Comparison of ENCODE assay signal across 11 cellular contexts in genomic region chr6:137095651-137096238, GRCh38. TPM values are rescaled to one million over a fixed set of nuclear protein-coding genes. Genes with fewer than 3 reads are reported as not detected.
DNase-seq lines count a peak whose midpoint lies in the region; ATAC-seq, FAIRE-seq and TF ChIP-seq lines count a peak whose summit lies in the region.
"Had no signal": no experiment of that assay in that cellular context is flagged by ENCODE, and none has a peak within 500 bp of the region (broad histone marks: within the 10 kb centered on the region; RNA-seq: fewer than 3 reads in every experiment).

No MANE protein-coding gene starts in this region.

- peak overlapping the region; percentile 95 for H3K27ac ChIP-seq in GM12878 (ENCODE audit: control insufficient read depth, insufficient read depth)
- H3K27ac ChIP-seq: cardiac muscle cell, SJSA1 had no signal

- no peaks in the 10 kb centered on the region for H3K36me3 ChIP-seq in GM12878 (ENCODE audit: control insufficient read depth in 2 of 2, insufficient read depth in 2 of 2, low read length in 1 of 2)
- H3K36me3 ChIP-seq: cardiac muscle cell, SJSA1 had no signal

- CTCF ChIA-PET in GM12878 (lab: Yijun Ruan, JAX), result interaction anchor here (0.8 to 12.9 kb wide), 23 partner anchors 10 to 609 kb away, joined by 3 to 164 read pairs (median 10); no protein-coding TSS in a partner anchor

- no peak overlapping the region for H2AFZ ChIP-seq in GM12878 (ENCODE audit: control insufficient read depth, low read depth, low read length)

- SMC1A ChIA-PET in GM12878 (lab: Charles Lee; ENCODE audit: uncharacterized antibody, unreplicated experiment), result interaction anchor here (0.7 to 7.4 kb wide), 30 partner anchors 7 to 563 kb away, joined by 3 to 293 read pairs (median 16); no protein-coding TSS in a partner anchor

- ATAC-seq in GM18498 (IDR thresholded peaks at IDR 0.05; ENCODE audit: unreplicated experiment) (peak; percentile 76), GM19467 (IDR thresholded peaks at IDR 0.05; ENCODE audit: unreplicated experiment) (peak; percentile 65), HG03280 (IDR thresholded peaks at IDR 0.05; ENCODE audit: unreplicated experiment) (peak; percentile 68), GM12878 (peak; percentile 77)

- H3K4me3 ChIP-seq in GM12878, result no peak overlapping the region
- H3K4me3 ChIP-seq: cardiac muscle cell, SJSA1 had no signal

- peak; percentile 32 to 71; a peak in 3 of 4 replicates for TF ChIP-seq EP300 in GM12878 (IDR thresholded peaks at IDR 0.05; ENCODE audit: borderline replicate concordance in 1 of 2, control insufficient read depth in 1 of 2, low read depth in 2 of 2, low read length in 2 of 2)

- peak overlapping the region; percentile 39 for H3K4me2 ChIP-seq in GM12878 (ENCODE audit: control insufficient read depth, insufficient read depth)

- no peak for TF ChIP-seq CTCF in GM12878 (IDR thresholded peaks at IDR 0.05 in 2 of 3, conservative IDR thresholded peaks at IDR 0.05 in 1 of 3; ENCODE audit: control insufficient read depth in 2 of 3, extremely low read depth in 1 of 3, insufficient read depth in 1 of 3, low read depth in 3 of 3, low read length in 3 of 3)

- in situ Hi-C loops in GM12878 (cut with MboI), result no loop called here

- BruUV-seq in GM12878 (replicated peaks; lab: Mats Ljungman, UMichigan), result TSS peak; percentile 63

- FAIRE-seq in GM12878 (lab: Jason Lieb, UNC) (peak; percentile 99), frontal cortex (lab: Jason Lieb, UNC) (no peak), RCC 7860 (lab: Jason Lieb, UNC) (no peak)
- FAIRE-seq: keratinocyte had no signal

- H3K27me3 ChIP-seq in GM12878 (replicated peaks in 1 of 2; ENCODE audit: control insufficient read depth in 2 of 2, insufficient read depth in 2 of 2, low read length in 1 of 2), result no peaks in the 10 kb centered on the region
- H3K27me3 ChIP-seq: cardiac muscle cell, SJSA1 had no signal

- no peak for TF ChIP-seq POLR2A in GM12878 (IDR thresholded peaks at IDR 0.05; ENCODE audit: low read depth, low read length)

- H3K9me3 ChIP-seq in GM12878 (replicated peaks; ENCODE audit: control insufficient read depth, insufficient read depth, low read length), result peaks cover 4% of the 10 kb centered on the region; the same call in 2 of the 3 replicates
- H3K9me3 ChIP-seq: SJSA1 had no signal

- peak overlapping the region; percentile 67 for H3K9ac ChIP-seq in GM12878 (ENCODE audit: control insufficient read depth, insufficient read depth, low read length)

- POLR2A ChIA-PET in GM12878 (lab: Charles Lee), result interaction anchor here (0.9 to 6.6 kb wide), 6 partner anchors 10 to 176 kb away, joined by 3 to 62 read pairs (median 10); no protein-coding TSS in a partner anchor

- H3K4me1 ChIP-seq in GM12878 (ENCODE audit: control insufficient read depth, insufficient read depth, low read length), result peaks cover 62% of the 10 kb centered on the region
- H3K4me1 ChIP-seq: SJSA1 had no signal

- no peaks in the 10 kb centered on the region for H3K79me2 ChIP-seq in GM12878 (ENCODE audit: control insufficient read depth, insufficient read depth, low read length)

- TF ChIP-seq RAD21 in GM12878 (IDR thresholded peaks at IDR 0.05; ENCODE audit: insufficient read depth, low read depth, low read length), result peak; percentile 45

- RAD21 ChIA-PET in GM12878 (lab: Charles Lee; ENCODE audit: unreplicated experiment), result interaction anchor here (0.7 to 12.9 kb wide), 28 partner anchors 9 to 815 kb away, joined by 3 to 500 read pairs (median 6); partner anchors contain the start of gene IL22RA2

- intact Hi-C loops in GM12878 (cut with micrococcal nuclease; ENCODE audit: unreplicated experiment), result loop anchor here (1.0 to 2.0 kb wide), 4 partner anchors 8 to 545 kb away; partner anchors contain the start of gene IFNGR1

- DNase-seq in GM12878 (ENCODE audit: low read depth, low spot score) (peak; percentile 96), frontal cortex (ENCODE audit: low spot score in 2 of 2) (no peak), RCC 7860 (ENCODE audit: low spot score) (no peak), NCI-H187 treated with DMSO at 0.1 percent for 48 hours (lab: John Stamatoyannopoulos, UW) (no peak)
- no peak for DNase-seq in stimulated activated CD4-positive, alpha-beta T cell treated with anti-CD3 and anti-CD28 coated beads, Interleukin-1b, Interleukin-23, amount 100 ng/mL, for 48 hours

- H4K20me1 ChIP-seq in GM12878 (ENCODE audit: control insufficient read depth, insufficient read depth), result no peaks in the 10 kb centered on the region

TF ChIP-seq in GM12878, 131 proteins besides CTCF, POLR2A, EP300 and RAD21 (continues in another document):
- no peak for TF ChIP-seq MXI1 (IDR thresholded peaks at IDR 0.05; ENCODE audit: low read depth, low read length)
- peak; percentile 65; the same call in 1 of the 2 replicates for TF ChIP-seq MTA3 (IDR thresholded peaks at IDR 0.05; ENCODE audit: borderline replicate concordance, low read length)
- TF ChIP-seq, protein P1, sequence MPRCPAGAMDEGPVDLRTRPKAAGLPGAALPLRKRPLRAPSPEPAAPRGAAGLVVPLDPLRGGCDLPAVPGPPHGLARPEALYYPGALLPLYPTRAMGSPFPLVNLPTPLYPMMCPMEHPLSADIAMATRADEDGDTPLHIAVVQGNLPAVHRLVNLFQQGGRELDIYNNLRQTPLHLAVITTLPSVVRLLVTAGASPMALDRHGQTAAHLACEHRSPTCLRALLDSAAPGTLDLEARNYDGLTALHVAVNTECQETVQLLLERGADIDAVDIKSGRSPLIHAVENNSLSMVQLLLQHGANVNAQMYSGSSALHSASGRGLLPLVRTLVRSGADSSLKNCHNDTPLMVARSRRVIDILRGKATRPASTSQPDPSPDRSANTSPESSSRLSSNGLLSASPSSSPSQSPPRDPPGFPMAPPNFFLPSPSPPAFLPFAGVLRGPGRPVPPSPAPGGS (IDR thresholded peaks at IDR 0.05; ENCODE audit: borderline replicate concordance, insufficient read depth, low read depth, low read length, poor library complexity, severe bottlenecking), result peak; percentile 99
- peak; percentile 77 for TF ChIP-seq MTA2 (IDR thresholded peaks at IDR 0.05; ENCODE audit: low read depth)
- no peak for TF ChIP-seq SIN3A (IDR thresholded peaks at IDR 0.05; ENCODE audit: low read depth, low read length)
- peak; percentile 90 for TF ChIP-seq IKZF1 (conservative IDR thresholded peaks at IDR 0.05)
- peak; percentile 93; the same call in 1 of the 2 replicates for TF ChIP-seq FOXM1 (IDR thresholded peaks at IDR 0.05; ENCODE audit: low read depth, low read length)
- peak; percentile 95 for TF ChIP-seq SPI1 (IDR thresholded peaks at IDR 0.05; ENCODE audit: borderline replicate concordance, insufficient read depth, low read depth, low read length)
- TF ChIP-seq, protein P2, sequence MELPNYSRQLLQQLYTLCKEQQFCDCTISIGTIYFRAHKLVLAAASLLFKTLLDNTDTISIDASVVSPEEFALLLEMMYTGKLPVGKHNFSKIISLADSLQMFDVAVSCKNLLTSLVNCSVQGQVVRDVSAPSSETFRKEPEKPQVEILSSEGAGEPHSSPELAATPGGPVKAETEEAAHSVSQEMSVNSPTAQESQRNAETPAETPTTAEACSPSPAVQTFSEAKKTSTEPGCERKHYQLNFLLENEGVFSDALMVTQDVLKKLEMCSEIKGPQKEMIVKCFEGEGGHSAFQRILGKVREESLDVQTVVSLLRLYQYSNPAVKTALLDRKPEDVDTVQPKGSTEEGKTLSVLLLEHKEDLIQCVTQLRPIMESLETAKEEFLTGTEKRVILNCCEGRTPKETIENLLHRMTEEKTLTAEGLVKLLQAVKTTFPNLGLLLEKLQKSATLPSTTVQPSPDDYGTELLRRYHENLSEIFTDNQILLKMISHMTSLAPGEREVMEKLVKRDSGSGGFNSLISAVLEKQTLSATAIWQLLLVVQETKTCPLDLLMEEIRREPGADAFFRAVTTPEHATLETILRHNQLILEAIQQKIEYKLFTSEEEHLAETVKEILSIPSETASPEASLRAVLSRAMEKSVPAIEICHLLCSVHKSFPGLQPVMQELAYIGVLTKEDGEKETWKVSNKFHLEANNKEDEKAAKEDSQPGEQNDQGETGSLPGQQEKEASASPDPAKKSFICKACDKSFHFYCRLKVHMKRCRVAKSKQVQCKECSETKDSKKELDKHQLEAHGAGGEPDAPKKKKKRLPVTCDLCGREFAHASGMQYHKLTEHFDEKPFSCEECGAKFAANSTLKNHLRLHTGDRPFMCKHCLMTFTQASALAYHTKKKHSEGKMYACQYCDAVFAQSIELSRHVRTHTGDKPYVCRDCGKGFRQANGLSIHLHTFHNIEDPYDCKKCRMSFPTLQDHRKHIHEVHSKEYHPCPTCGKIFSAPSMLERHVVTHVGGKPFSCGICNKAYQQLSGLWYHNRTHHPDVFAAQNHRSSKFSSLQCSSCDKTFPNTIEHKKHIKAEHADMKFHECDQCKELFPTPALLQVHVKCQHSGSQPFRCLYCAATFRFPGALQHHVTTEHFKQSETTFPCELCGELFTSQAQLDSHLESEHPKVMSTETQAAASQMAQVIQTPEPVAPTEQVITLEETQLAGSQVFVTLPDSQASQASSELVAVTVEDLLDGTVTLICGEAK (IDR thresholded peaks at IDR 0.05; ENCODE audit: borderline replicate concordance), result no peak

RNA-seq across cellular contexts. Expression of gene IL20RA, which starts 51.0 kb away (rescaled TPM):
- 0.19 TPM in 1 of 2 replicates, not detected in the other for total RNA-seq in GM12878 (2013; cell fraction: nucleolus; rRNA removed)
- total RNA-seq in GM12878 (2014; rRNA removed), result 0.11 TPM in 1 of 2 replicates, not detected in the other
- total RNA-seq in GM12878 (2014; rRNA removed; fragmentation: Illumina TruSeq; extraction: Trizol), result 0.09 TPM in 1 of 2 replicates, not detected in the other
- 0.08 TPM in 1 of 2 replicates, not detected in the other for total RNA-seq in GM12878 (2021)
- not detected for polyA plus RNA-seq in GM12878 (2011; ENCODE audit: low read depth)
- 0.11 and 0.16 TPM in 2 replicates for polyA plus RNA-seq in GM12878 (2011; rRNA removed)
- polyA plus RNA-seq in GM12878 (2011; cell fraction: cytosol; rRNA removed), result 0.02 and 0.06 TPM in 2 replicates
- 0.06 and 0.09 TPM in 2 replicates for polyA plus RNA-seq in GM12878 (2011; cell fraction: nucleus; rRNA removed)
- polyA plus RNA-seq in GM12878 (2012), result not detected in 2 replicates
- 0.03 TPM in 1 of 2 replicates, not detected in the other for polyA plus RNA-seq in GM12878 (2014; fragmentation: Illumina TruSeq; extraction: Trizol)
- polyA plus RNA-seq in GM12878 (2014; fragmentation: Nextera tagmentation; extraction: Ambion mirVana), result under 1 TPM; 0.02 to 0.16 TPM
- polyA plus RNA-seq in GM12878 (2014; rRNA removed), result 0.05 TPM in 1 of 2 replicates, not detected in the other
- not detected for polyA plus RNA-seq in GM12878 (2016; fragmentation: Nextera tagmentation; extraction: Ambion mirVana)
- not detected in 2 replicates for polyA minus RNA-seq in GM12878 (2011; rRNA and poly(A)+ RNA removed)
- not detected in 2 replicates for polyA minus RNA-seq in GM12878 (2011; cell fraction: cytosol; rRNA and poly(A)+ RNA removed)
- not detected in 2 replicates for polyA minus RNA-seq in GM12878 (2011; cell fraction: nucleus; rRNA and poly(A)+ RNA removed)
- total RNA-seq in frontal cortex, result 0.41 TPM
- total RNA-seq: SJSA1 had no signal
